13 cellular contexts compared by ENCODE assay signal in genomic region chr1:212396638-212397037, GRCh38.
"Had no signal": no experiment of that assay in that cellular context is flagged by ENCODE, and none has a peak within 500 bp of the region (broad histone marks: within the 10 kb centered on the region; RNA-seq: fewer than 3 reads in every experiment).

No MANE protein-coding gene starts in this region.

- H3K36me3 ChIP-seq: gastroesophageal sphincter, heart right ventricle, pancreas, sigmoid colon had no signal

- ATAC-seq: gastroesophageal sphincter; heart right ventricle; naive thymus-derived CD8-positive, alpha-beta T cell; pancreas; stimulated activated naive CD8-positive, alpha-beta T cell treated with anti-CD3 and anti-CD28 coated beads, Interleukin-15, amount 100 ng/mL, for 72 hours had no signal

- FAIRE-seq: bronchial epithelial cell, islet of Langerhans, pancreas had no signal

- H3K27ac ChIP-seq: epithelial cell of prostate, gastroesophageal sphincter, heart right ventricle, pancreas, sigmoid colon had no signal

- DNase-seq: activated CD4-positive, alpha-beta T cell treated with anti-CD3 and anti-CD28 coated beads, Interleukin-2, amount 10 ng/mL, durations not matched to agents 7 days and 5 days; activated CD8-positive, alpha-beta memory T cell treated with anti-CD3 and anti-CD28 coated beads for 24 hours; activated naive CD8-positive, alpha-beta T cell treated with anti-CD3 and anti-CD28 coated beads for 36 hours; heart right ventricle; naive thymus-derived CD8-positive, alpha-beta T cell; pancreas; sigmoid colon; stimulated activated CD4-positive, alpha-beta T cell treated with anti-CD3 and anti-CD28 coated beads, Interleukin-1b, Interleukin-23, amount 100 ng/mL, for 48 hours; stimulated activated naive CD8-positive, alpha-beta T cell treated with anti-CD3 and anti-CD28 coated beads, Interleukin-15, amount 100 ng/mL, for 72 hours had no signal

- H3K27me3 ChIP-seq: gastroesophageal sphincter, heart right ventricle, pancreas, sigmoid colon had no signal

- H3K4me1 ChIP-seq: gastroesophageal sphincter, pancreas, sigmoid colon had no signal

- H3K4me3 ChIP-seq: gastroesophageal sphincter, heart right ventricle, pancreas, sigmoid colon had no signal

- H3K9me3 ChIP-seq: pancreas had no signal
